In the genomic region with DNA sequence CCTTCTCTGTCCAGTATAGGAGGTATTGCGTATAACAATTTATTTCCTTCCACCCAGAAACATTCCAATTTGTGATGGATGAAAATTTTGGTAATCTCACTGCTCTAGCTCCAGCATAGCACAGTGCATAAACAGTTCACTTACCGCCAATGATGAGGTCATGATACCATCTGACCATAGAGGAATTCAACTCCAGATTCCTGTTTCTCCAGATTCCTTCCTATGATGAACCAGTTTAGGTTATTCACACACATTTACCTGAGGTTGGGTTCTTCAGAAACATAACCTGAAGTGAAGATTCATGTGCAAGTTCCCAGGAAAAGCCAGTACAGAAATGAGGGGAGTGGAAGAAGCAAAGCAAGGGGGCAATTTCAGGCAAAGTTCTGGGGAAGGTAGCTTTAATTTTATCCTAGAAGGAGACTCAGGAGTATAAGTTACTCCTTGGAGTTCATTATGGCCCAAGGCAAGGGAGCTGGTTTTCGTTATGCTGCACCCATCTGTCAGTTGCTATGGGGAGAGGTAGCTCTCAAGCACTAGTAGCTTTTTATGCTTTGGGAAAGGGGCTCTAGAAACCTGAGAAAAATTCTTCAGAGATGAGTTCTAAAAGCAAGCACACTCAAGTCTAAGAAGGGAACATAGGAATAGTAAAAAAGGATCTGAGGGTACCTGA, we compare ENCODE assay signal across 24 cellular contexts.
A peak's percentile ranks its signal among the peaks of the same experiment; 100 is the strongest.
DNase-seq lines count a peak whose midpoint lies in the region; ATAC-seq and TF ChIP-seq lines count a peak whose summit lies in the region.
"Had no signal": no experiment of that assay in that cellular context is flagged by ENCODE, and none has a peak within 500 bp of the region (broad histone marks: within the 10 kb centered on the region; RNA-seq: fewer than 3 reads in every experiment).

No MANE protein-coding gene starts in this region.

- no peak overlapping the region for H3K27ac ChIP-seq in OCI-LY7 (ENCODE audit: low read depth, low read length, poor library complexity, severe bottlenecking)
- H3K27ac ChIP-seq: heart left ventricle, left ventricle myocardium inferior had no signal

- DNase-seq in EL: peak; percentile 14
- DNase-seq in NCI-H226: peak; percentile 28
- peak; percentile 93 for DNase-seq in epithelial cell of esophagus (ENCODE audit: low read depth)
- peak; percentile 25 for DNase-seq in renal cortical epithelial cell (ENCODE audit: low read depth)
- DNase-seq in OCI-LY7 (ENCODE audit: low spot score): no peak
- no peak for DNase-seq in SKM-1 (lab: John Stamatoyannopoulos, UW; ENCODE audit: unreplicated experiment)
- DNase-seq: activated B cell treated with CpG ODN at 0.5 μM for 24 hours; anterior cingulate cortex; central memory CD4-positive, alpha-beta T cell; DMS 273 treated with DMSO at 0.1 percent for 48 hours; GDM1; heart left ventricle; left ventricle myocardium inferior; midbrain; naive thymus-derived CD8-positive, alpha-beta T cell; NCI-H1048; NCI-H1694 treated with DMSO at 0.1 percent for 48 hours; NCI-H774; occipital lobe; Right ventricle myocardium superior; stimulated activated CD4-positive, alpha-beta T cell treated with anti-CD3 and anti-CD28 coated beads, Interleukin-2, amount 100 ng/mL, for 48 hours; substantia nigra; T-helper 9 cell had no signal

- POLR2A ChIA-PET in OCI-LY7 (lab: Charles Lee): no interaction called here

- CTCF ChIA-PET in OCI-LY7 (lab: Charles Lee; ENCODE audit: unreplicated experiment): no interaction called here

- H2AFZ ChIP-seq in OCI-LY7 (ENCODE audit: low read length): no peak overlapping the region

- no peaks in the 10 kb centered on the region for H3K9me2 ChIP-seq in OCI-LY7 (ENCODE audit: insufficient read depth, low read length)

- intact Hi-C loops in OCI-LY7 (cut with micrococcal nuclease; ENCODE audit: unreplicated experiment): no loop called here

- no peak for TF ChIP-seq CTCF in epithelial cell of esophagus (IDR thresholded peaks at IDR 0.05; ENCODE audit: insufficient read depth, low read depth, low read length, missing control alignments)
- TF ChIP-seq CTCF in OCI-LY7 (conservative IDR thresholded peaks at IDR 0.05; ENCODE audit: low read length): no peak

- H3K79me2 ChIP-seq in OCI-LY7 (ENCODE audit: insufficient read depth, low read depth, low read length): no peaks in the 10 kb centered on the region

- no peaks in the 10 kb centered on the region for H4K20me1 ChIP-seq in OCI-LY7 (ENCODE audit: insufficient read depth, low read length)

- no peaks in the 10 kb centered on the region for H3K36me3 ChIP-seq in OCI-LY7 (ENCODE audit: insufficient read depth, low read length)
- H3K36me3 ChIP-seq: heart left ventricle, left ventricle myocardium inferior had no signal

- no peaks in the 10 kb centered on the region for H3K9me3 ChIP-seq in OCI-LY7 (ENCODE audit: low read length)

- H3K4me1 ChIP-seq in OCI-LY7 (ENCODE audit: insufficient read depth, low read length, poor library complexity, severe bottlenecking): no peaks in the 10 kb centered on the region
- H3K4me1 ChIP-seq: left ventricle myocardium inferior had no signal

- H3K4me3 ChIP-seq in epithelial cell of esophagus (ENCODE audit: low read length) (no peak overlapping the region), OCI-LY7 (ENCODE audit: low read depth, low read length, poor library complexity, severe bottlenecking) (no peak overlapping the region)
- H3K4me3 ChIP-seq: heart left ventricle, left ventricle myocardium inferior had no signal

- no peak overlapping the region for H3K4me2 ChIP-seq in OCI-LY7 (ENCODE audit: low read length)

- no TSS peak for BruUV-seq in OCI-LY7 (replicated peaks; lab: Mats Ljungman, UMichigan)

- no peak for ATAC-seq in GM19452 (IDR thresholded peaks at IDR 0.05; ENCODE audit: unreplicated experiment)
- ATAC-seq: heart left ventricle; naive thymus-derived CD8-positive, alpha-beta T cell had no signal

Comparison
In these comparisons a context has a peak if more than half of its experiments do, and no peak if none do; other contexts are left out.
1. DNase-seq: peak in EL (single experiment), NCI-H226 (single experiment), epithelial cell of esophagus (single experiment) and renal cortical epithelial cell (single experiment); none in OCI-LY7 (single experiment) and SKM-1 (single experiment).